In the genomic region with DNA sequence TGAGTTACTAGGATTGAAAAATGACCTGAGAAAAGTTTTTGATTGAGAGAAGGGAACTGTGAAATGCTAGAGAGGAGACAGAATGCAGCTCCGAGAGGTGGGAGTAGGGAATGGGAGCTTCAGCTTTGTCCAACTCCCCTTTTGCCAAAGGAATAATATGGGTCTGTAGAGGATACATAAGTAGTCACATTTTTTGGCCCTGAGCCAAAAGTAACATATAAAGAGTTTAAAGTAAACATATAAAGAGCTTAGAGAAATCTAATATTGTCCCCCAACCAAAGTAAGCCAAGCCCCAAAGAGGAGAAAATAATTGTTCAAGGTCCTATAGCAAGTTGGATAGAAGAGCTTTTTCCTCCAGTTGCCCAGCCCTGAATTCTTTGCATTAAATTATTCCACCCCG, we compare ENCODE assay signal across 22 cellular contexts.
"Had no signal": no experiment of that assay in that cellular context is flagged by ENCODE, and none has a peak within 500 bp of the region (broad histone marks: within the 10 kb centered on the region; RNA-seq: fewer than 3 reads in every experiment).

No MANE protein-coding gene starts in this region.

- H3K27me3 ChIP-seq: hepatocyte, neutrophil, spleen, testis, tibial nerve, upper lobe of right lung, vagina had no signal

- ATAC-seq: left cardiac atrium; naive thymus-derived CD4-positive, alpha-beta T cell; psoas muscle; sciatic nerve; stimulated activated naive B cell treated with anti-CD40 and anti-IgM and Interleukin-4, amounts not matched to agents 10 μg/mL and 1 μg/mL and 100 μg/mL, for 72 hours; stimulated activated naive CD8-positive, alpha-beta T cell treated with anti-CD3 and anti-CD28 coated beads, Interleukin-15, amount 100 ng/mL, for 72 hours; upper lobe of right lung had no signal

- H3K4me3 ChIP-seq: dorsolateral prefrontal cortex, hepatocyte, psoas muscle, spleen, testis, tibial nerve, upper lobe of right lung, vagina had no signal

- H3K27ac ChIP-seq: hepatocyte, neutrophil, psoas muscle, spleen, testis, tibial nerve, upper lobe of right lung, vagina had no signal

- H3K27me3 Mint-ChIP-seq: stimulated activated naive B cell treated with anti-CD40 and anti-IgM and Interleukin-4, amounts not matched to agents 10 μg/mL and 1 μg/mL and 100 μg/mL, for 72 hours; stimulated activated naive CD8-positive, alpha-beta T cell treated with anti-CD3 and anti-CD28 coated beads, Interleukin-15, amount 100 ng/mL, for 72 hours had no signal

- H3K27ac Mint-ChIP-seq: naive thymus-derived CD4-positive, alpha-beta T cell; stimulated activated naive B cell treated with anti-CD40 and anti-IgM and Interleukin-4, amounts not matched to agents 10 μg/mL and 1 μg/mL and 100 μg/mL, for 72 hours; stimulated activated naive CD8-positive, alpha-beta T cell treated with anti-CD3 and anti-CD28 coated beads, Interleukin-15, amount 100 ng/mL, for 72 hours had no signal

- H3K36me3 ChIP-seq: neutrophil, spleen, tibial nerve, upper lobe of right lung, vagina had no signal

- H3K4me1 Mint-ChIP-seq: naive thymus-derived CD4-positive, alpha-beta T cell; stimulated activated naive B cell treated with anti-CD40 and anti-IgM and Interleukin-4, amounts not matched to agents 10 μg/mL and 1 μg/mL and 100 μg/mL, for 72 hours; stimulated activated naive CD8-positive, alpha-beta T cell treated with anti-CD3 and anti-CD28 coated beads, Interleukin-15, amount 100 ng/mL, for 72 hours had no signal

- DNase-seq: effector CD8-positive, alpha-beta T cell; foreskin melanocyte; head of caudate nucleus; kidney; left cardiac atrium; naive thymus-derived CD4-positive, alpha-beta T cell; psoas muscle; retina; spleen; stimulated activated CD4-positive, alpha-beta T cell treated with anti-CD3 and anti-CD28 coated beads, Interleukin-15, amount 100 ng/mL, for 24 hours; stimulated activated CD4-positive, alpha-beta T cell treated with anti-CD3 and anti-CD28 coated beads, Interleukin-1b, Interleukin-23, amount 100 ng/mL, for 48 hours; stimulated activated CD4-positive, alpha-beta T cell treated with anti-CD3 and anti-CD28 coated beads, Interleukin-4, amount 100 ng/mL, for 24 hours; stimulated activated naive B cell treated with anti-CD40 and anti-IgM and Interleukin-4, amounts not matched to agents 10 μg/mL and 1 μg/mL and 100 μg/mL, for 72 hours; stimulated activated naive CD8-positive, alpha-beta T cell treated with anti-CD3 and anti-CD28 coated beads, Interleukin-15, amount 100 ng/mL, for 72 hours; testis; upper lobe of right lung had no signal

- H3K9me3 ChIP-seq: neutrophil, testis, upper lobe of right lung, vagina had no signal

- H3K4me1 ChIP-seq: psoas muscle, spleen, testis, tibial nerve, upper lobe of right lung, vagina had no signal

- H3K36me3 Mint-ChIP-seq: naive thymus-derived CD4-positive, alpha-beta T cell; stimulated activated naive B cell treated with anti-CD40 and anti-IgM and Interleukin-4, amounts not matched to agents 10 μg/mL and 1 μg/mL and 100 μg/mL, for 72 hours had no signal

- H3K4me3 Mint-ChIP-seq: naive thymus-derived CD4-positive, alpha-beta T cell; stimulated activated naive B cell treated with anti-CD40 and anti-IgM and Interleukin-4, amounts not matched to agents 10 μg/mL and 1 μg/mL and 100 μg/mL, for 72 hours; stimulated activated naive CD8-positive, alpha-beta T cell treated with anti-CD3 and anti-CD28 coated beads, Interleukin-15, amount 100 ng/mL, for 72 hours had no signal
